In the genomic region with DNA sequence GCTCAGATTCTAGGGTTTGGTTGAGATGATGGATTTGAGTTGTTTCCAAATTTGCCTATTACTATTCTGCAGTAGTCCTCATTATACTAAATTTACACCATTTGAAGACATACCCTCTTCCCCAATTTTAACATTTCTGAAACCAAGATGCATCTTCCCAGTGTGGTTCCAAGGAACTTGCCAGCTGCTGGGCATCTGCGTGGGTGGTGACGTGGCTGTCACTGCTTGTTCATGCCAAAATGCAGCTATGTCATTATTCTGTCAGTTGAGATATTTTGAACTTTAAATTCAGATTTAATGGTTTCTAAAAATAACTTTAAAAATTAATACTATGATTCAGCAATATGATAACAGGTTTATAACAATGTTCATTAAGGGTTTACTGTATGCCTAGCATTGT, we compare ENCODE assay signal across 9 cellular contexts. TPM values are rescaled to one million over a fixed set of nuclear protein-coding genes. Genes with fewer than 3 reads are reported as not detected.
DNase-seq lines count a peak whose midpoint lies in the region; ATAC-seq, FAIRE-seq and TF ChIP-seq lines count a peak whose summit lies in the region.
"Had no signal": no experiment of that assay in that cellular context is flagged by ENCODE, and none has a peak within 500 bp of the region (broad histone marks: within the 10 kb centered on the region; RNA-seq: fewer than 3 reads in every experiment).

No MANE protein-coding gene starts in this region.

- H3K4me3 ChIP-seq in HepG2 (replicated peaks in 1 of 3; ENCODE audit: insufficient read depth in 1 of 3, low read depth in 2 of 3, low read length in 3 of 3) (peak overlapping the region; percentile 84 to 95 (median 85)), right lobe of liver (no peak overlapping the region), astrocyte of the cerebellum (ENCODE audit: low read depth, low read length) (peak overlapping the region; percentile 57), mesodermal cell (ENCODE audit: extremely low read depth, insufficient read depth, low read length, poor library complexity, severe bottlenecking) (peak overlapping the region; percentile 60)

- no peak for FAIRE-seq in HepG2 (lab: Jason Lieb, UNC)

- H3K27ac ChIP-seq in HepG2 (ENCODE audit: extremely low read length, insufficient read depth, low read length) (no peak overlapping the region), right lobe of liver (no peak overlapping the region), mesodermal cell (ENCODE audit: low read depth, low read length, severe bottlenecking) (no peak overlapping the region)

- peak overlapping the region; percentile 78; the same call in 1 of the 2 replicates for H3K9ac ChIP-seq in HepG2 (ENCODE audit: insufficient read depth, low read depth, low read length)

- in situ Hi-C loops in HepG2 (cut with HindIII; ENCODE audit: extremely low pct_ligation_motif_present, low pct_unique_long_range_greater_than_20kb): no loop called here
- in situ Hi-C loops in astrocyte of the cerebellum (cut with HindIII; ENCODE audit: low sequenced_read_pairs): no loop called here

- H3K36me3 ChIP-seq in HepG2 (replicated peaks in 1 of 2; ENCODE audit: control insufficient read depth in 1 of 2, insufficient read depth in 2 of 2, low read length in 2 of 2) (peaks cover 2 to 14% of the 10 kb centered on the region in 2 experiments; a peak in 1 of 5 replicates), right lobe of liver (no peaks in the 10 kb centered on the region), mesodermal cell (ENCODE audit: control insufficient read depth, insufficient read depth, low read length) (peaks cover 25% of the 10 kb centered on the region)
- H3K36me3 ChIP-seq: uterus had no signal

- TF ChIP-seq EP300 in HepG2 (IDR thresholded peaks at IDR 0.05; ENCODE audit: low read depth in 2 of 2, low read length in 2 of 2) (no peak), HepG2 (CRISPR knock-in tag; IDR thresholded peaks at IDR 0.05; ENCODE audit: borderline replicate concordance) (no peak)

- TF ChIP-seq RAD21 in HepG2 (CRISPR knock-in tag; IDR thresholded peaks at IDR 0.05): no peak

- H2AFZ ChIP-seq in HepG2 (ENCODE audit: low read length): no peak overlapping the region

- H3K79me2 ChIP-seq in HepG2 (ENCODE audit: insufficient read depth, low read length): peaks cover 5% of the 10 kb centered on the region

- TSS peak; percentile 60 for BruUV-seq in HepG2 (replicated peaks; lab: Mats Ljungman, UMichigan)

- ATAC-seq in HepG2 (no peak), right lobe of liver (no peak), HG02870 (IDR thresholded peaks at IDR 0.05; ENCODE audit: unreplicated experiment) (no peak), HG02973 (IDR thresholded peaks at IDR 0.05; ENCODE audit: unreplicated experiment) (no peak), HG02884 (IDR thresholded peaks at IDR 0.05; ENCODE audit: unreplicated experiment) (no peak), HG03108 (IDR thresholded peaks at IDR 0.05; ENCODE audit: unreplicated experiment) (no peak)

- 98% methylated on average over 2 of the region's 2 CpGs for WGBS in HepG2 (ENCODE audit: low lambda C conversion rate)
- 35% methylated on average over 2 of the region's 2 CpGs for WGBS in right lobe of liver (ENCODE audit: insufficient coverage, low coverage, low lambda C conversion rate, missing lambda C conversion rate)
- WGBS in mesodermal cell (ENCODE audit: insufficient coverage in 2 of 2), 2 experiments: 100% methylated on average over 1 of the region's 2 CpGs; no CpG with 5 or more reads in 1 of the 2 experiments

- DNase-seq in HepG2 (ENCODE audit: low spot score): no peak
- no peak for DNase-seq in right lobe of liver
- DNase-seq in astrocyte of the cerebellum (ENCODE audit: low read depth): no peak

- CTCF ChIA-PET in HepG2 (lab: Yijun Ruan, JAX; ENCODE audit: low intra/inter-chr PET ratio, low total read pairs): no interaction called here

- TF ChIP-seq POLR2A in HepG2 (IDR thresholded peaks at IDR 0.05; ENCODE audit: insufficient read depth in 1 of 2, low read depth in 2 of 2, low read length in 2 of 2) (no peak), right lobe of liver (IDR thresholded peaks at IDR 0.05) (no peak)

- no peaks in the 10 kb centered on the region for H4K20me1 ChIP-seq in HepG2 (ENCODE audit: insufficient read depth, low read length)

- TF ChIP-seq CTCF in HepG2 (CRISPR knock-in tag; IDR thresholded peaks at IDR 0.05): no peak
- no peak for TF ChIP-seq CTCF in right lobe of liver (IDR thresholded peaks at IDR 0.05)
- TF ChIP-seq CTCF in astrocyte of the cerebellum (IDR thresholded peaks at IDR 0.05; ENCODE audit: low read depth, low read length, missing control alignments): no peak

- intact Hi-C loops in HepG2 (cut with micrococcal nuclease; ENCODE audit: unreplicated experiment) (no loop called here), right lobe of liver (cut with DNase I) (no loop called here)

- H3K27me3 ChIP-seq in HepG2 (ENCODE audit: control insufficient read depth in 1 of 2, insufficient read depth in 2 of 2, low read length in 2 of 2): peaks cover 0 to 3% of the 10 kb centered on the region in 2 experiments; a peak in 1 of 5 replicates
- H3K27me3 ChIP-seq in right lobe of liver: no peaks in the 10 kb centered on the region
- H3K27me3 ChIP-seq: uterus had no signal

- H3K4me1 ChIP-seq in HepG2 (ENCODE audit: insufficient read depth, low read length) (peaks cover 15% of the 10 kb centered on the region), right lobe of liver (peaks cover 0 to 8% (median 0%) of the 10 kb centered on the region in 4 donors), mesodermal cell (ENCODE audit: control insufficient read depth, insufficient read depth, low read length, poor library complexity, severe bottlenecking) (no peaks in the 10 kb centered on the region)
- H3K4me1 ChIP-seq: uterus had no signal

- POLR2A ChIA-PET in HepG2 (lab: Yijun Ruan, JAX): no interaction called here

- H3K4me2 ChIP-seq in HepG2 (ENCODE audit: low read depth, low read length): peak overlapping the region; percentile 97

- peaks cover 23% of the 10 kb centered on the region for H3K9me3 ChIP-seq in HepG2 (ENCODE audit: low read length)
- H3K9me3 ChIP-seq in right lobe of liver: peaks cover 0 to 11% (median 0%) of the 10 kb centered on the region in 4 donors
- H3K9me3 ChIP-seq in mesodermal cell (ENCODE audit: control insufficient read depth, low read length): peaks cover 2% of the 10 kb centered on the region

RNA-seq across cellular contexts. Expression of gene ZFP69, which starts 1.2 kb away (rescaled TPM):
- total RNA-seq in HepG2 (2016; rRNA removed; fragmentation: Illumina TruSeq; extraction: Trizol): 5.6 and 6.3 TPM in 2 replicates
- total RNA-seq in HepG2 (2016; cell fraction: cytosol; rRNA removed; fragmentation: Illumina TruSeq; extraction: Trizol; ENCODE audit: low read depth): 0.71 and 1.5 TPM in 2 replicates
- 5.6 and 5.8 TPM in 2 replicates for total RNA-seq in HepG2 (2016; cell fraction: insoluble cytoplasmic fraction; rRNA removed; fragmentation: Illumina TruSeq; extraction: Trizol)
- total RNA-seq in HepG2 (2016; cell fraction: membrane; rRNA removed; fragmentation: Illumina TruSeq; extraction: Trizol): 4.8 and 4.9 TPM in 2 replicates
- 3.6 and 5.3 TPM in 2 replicates for total RNA-seq in HepG2 (2016; cell fraction: nucleus; rRNA removed; fragmentation: Illumina TruSeq; extraction: Trizol)
- polyA plus RNA-seq in HepG2 (2011; rRNA removed): 2.1 and 2.6 TPM in 2 replicates
- 1.2 and 1.6 TPM in 2 replicates for polyA plus RNA-seq in HepG2 (2011; cell fraction: cytosol; rRNA removed)
- polyA plus RNA-seq in HepG2 (2011; cell fraction: nucleus; rRNA removed): 2.0 and 2.3 TPM in 2 replicates
- 2.9 and 4.7 TPM in 2 replicates for polyA plus RNA-seq in HepG2 (2012)
- 0.98 and 1.1 TPM in 2 replicates for polyA plus RNA-seq in HepG2 (2016; cell fraction: cytosol; fragmentation: Illumina TruSeq; extraction: Trizol; ENCODE audit: low read depth)
- polyA plus RNA-seq in HepG2 (2016; cell fraction: insoluble cytoplasmic fraction; fragmentation: Illumina TruSeq; extraction: Trizol; ENCODE audit: low read depth): 6.0 and 6.1 TPM in 2 replicates
- polyA plus RNA-seq in HepG2 (2016; cell fraction: membrane; fragmentation: Illumina TruSeq; extraction: Trizol; ENCODE audit: low read depth): 2.6 and 2.9 TPM in 2 replicates
- 9.6 and 10.4 TPM in 2 replicates for polyA plus RNA-seq in HepG2 (2016; cell fraction: nucleus; fragmentation: Illumina TruSeq; extraction: Trizol; ENCODE audit: insufficient read depth, low read depth)
- polyA minus RNA-seq in HepG2 (2011; rRNA and poly(A)+ RNA removed; ENCODE audit: low replicate concordance): 1.2 TPM in 1 of 2 replicates, not detected in the other
- polyA minus RNA-seq in HepG2 (2011; cell fraction: cytosol; rRNA and poly(A)+ RNA removed): 1.4 and 1.5 TPM in 2 replicates
- polyA minus RNA-seq in HepG2 (2011; cell fraction: nucleus; rRNA and poly(A)+ RNA removed): 3.5 and 5.0 TPM in 2 replicates
- 1 to 10 TPM in 5 of 6 experiments, under 1 TPM in 1; 0.88 to 2.2 (median 1.5) TPM for total RNA-seq in right lobe of liver
- polyA plus RNA-seq in mesodermal cell (2013, experiment 1 of 2): 3.7 TPM
- polyA plus RNA-seq in mesodermal cell (2013, experiment 2 of 2): 3.7 TPM

RNA-seq across cellular contexts. Expression of gene ZFP69B, which starts 28.0 kb away (rescaled TPM):
- total RNA-seq in HepG2 (2016; rRNA removed; fragmentation: Illumina TruSeq; extraction: Trizol): 7.7 and 10.8 TPM in 2 replicates
- total RNA-seq in HepG2 (2016; cell fraction: cytosol; rRNA removed; fragmentation: Illumina TruSeq; extraction: Trizol; ENCODE audit: low read depth): 1.2 and 2.3 TPM in 2 replicates
- total RNA-seq in HepG2 (2016; cell fraction: insoluble cytoplasmic fraction; rRNA removed; fragmentation: Illumina TruSeq; extraction: Trizol): 7.8 and 10.0 TPM in 2 replicates
- total RNA-seq in HepG2 (2016; cell fraction: membrane; rRNA removed; fragmentation: Illumina TruSeq; extraction: Trizol): 6.5 and 6.8 TPM in 2 replicates
- 7.1 TPM in 2 replicates for total RNA-seq in HepG2 (2016; cell fraction: nucleus; rRNA removed; fragmentation: Illumina TruSeq; extraction: Trizol)
- polyA plus RNA-seq in HepG2 (2011; rRNA removed): 4.6 and 4.9 TPM in 2 replicates
- polyA plus RNA-seq in HepG2 (2011; cell fraction: cytosol; rRNA removed): 2.2 and 3.9 TPM in 2 replicates
- polyA plus RNA-seq in HepG2 (2011; cell fraction: nucleus; rRNA removed): 2.4 and 3.6 TPM in 2 replicates
- 6.1 and 7.8 TPM in 2 replicates for polyA plus RNA-seq in HepG2 (2012)
- 1.3 and 1.9 TPM in 2 replicates for polyA plus RNA-seq in HepG2 (2016; cell fraction: cytosol; fragmentation: Illumina TruSeq; extraction: Trizol; ENCODE audit: low read depth)
- polyA plus RNA-seq in HepG2 (2016; cell fraction: insoluble cytoplasmic fraction; fragmentation: Illumina TruSeq; extraction: Trizol; ENCODE audit: low read depth): 8.4 and 8.8 TPM in 2 replicates
- polyA plus RNA-seq in HepG2 (2016; cell fraction: membrane; fragmentation: Illumina TruSeq; extraction: Trizol; ENCODE audit: low read depth): 3.3 and 3.5 TPM in 2 replicates
- polyA plus RNA-seq in HepG2 (2016; cell fraction: nucleus; fragmentation: Illumina TruSeq; extraction: Trizol; ENCODE audit: insufficient read depth, low read depth): 7.3 and 8.2 TPM in 2 replicates
- 0.75 and 2.9 TPM in 2 replicates for polyA minus RNA-seq in HepG2 (2011; rRNA and poly(A)+ RNA removed; ENCODE audit: low replicate concordance)
- polyA minus RNA-seq in HepG2 (2011; cell fraction: cytosol; rRNA and poly(A)+ RNA removed): 4.3 and 5.0 TPM in 2 replicates
- 11.3 and 17.8 TPM in 2 replicates for polyA minus RNA-seq in HepG2 (2011; cell fraction: nucleus; rRNA and poly(A)+ RNA removed)
- 1 to 10 TPM in 3 of 6 experiments, under 1 TPM in 3; 0.14 to 1.5 (median 0.87) TPM for total RNA-seq in right lobe of liver
- 4.8 TPM for polyA plus RNA-seq in mesodermal cell (2013, experiment 1 of 2)
- polyA plus RNA-seq in mesodermal cell (2013, experiment 2 of 2): 5.0 TPM

RNA-seq across cellular contexts. Expression of gene EXO5, which starts 30.3 kb away (rescaled TPM):
- total RNA-seq in HepG2 (2016; rRNA removed; fragmentation: Illumina TruSeq; extraction: Trizol) (20.5 and 29.6 TPM in 2 replicates), right lobe of liver (1 to 10 TPM; 2.5 to 7.7 (median 3.9) TPM)
- total RNA-seq in HepG2 (2016; cell fraction: cytosol; rRNA removed; fragmentation: Illumina TruSeq; extraction: Trizol; ENCODE audit: low read depth): 11.4 and 12.7 TPM in 2 replicates
- total RNA-seq in HepG2 (2016; cell fraction: insoluble cytoplasmic fraction; rRNA removed; fragmentation: Illumina TruSeq; extraction: Trizol): 20.3 and 25.9 TPM in 2 replicates
- 17.4 and 20.4 TPM in 2 replicates for total RNA-seq in HepG2 (2016; cell fraction: membrane; rRNA removed; fragmentation: Illumina TruSeq; extraction: Trizol)
- 13.8 and 19.7 TPM in 2 replicates for total RNA-seq in HepG2 (2016; cell fraction: nucleus; rRNA removed; fragmentation: Illumina TruSeq; extraction: Trizol)
- 7.4 and 9.9 TPM in 2 replicates for polyA plus RNA-seq in HepG2 (2011; rRNA removed)
- polyA plus RNA-seq in HepG2 (2011; cell fraction: cytosol; rRNA removed): 6.0 and 7.8 TPM in 2 replicates
- polyA plus RNA-seq in HepG2 (2011; cell fraction: nucleus; rRNA removed): 12.7 and 15.3 TPM in 2 replicates
- polyA plus RNA-seq in HepG2 (2012): 10.0 and 11.0 TPM in 2 replicates
- polyA plus RNA-seq in HepG2 (2016; cell fraction: cytosol; fragmentation: Illumina TruSeq; extraction: Trizol; ENCODE audit: low read depth): 2.0 TPM in 2 replicates
- polyA plus RNA-seq in HepG2 (2016; cell fraction: insoluble cytoplasmic fraction; fragmentation: Illumina TruSeq; extraction: Trizol; ENCODE audit: low read depth): 22.8 and 23.7 TPM in 2 replicates
- polyA plus RNA-seq in HepG2 (2016; cell fraction: membrane; fragmentation: Illumina TruSeq; extraction: Trizol; ENCODE audit: low read depth): 4.2 and 4.4 TPM in 2 replicates
- 25.6 and 29.3 TPM in 2 replicates for polyA plus RNA-seq in HepG2 (2016; cell fraction: nucleus; fragmentation: Illumina TruSeq; extraction: Trizol; ENCODE audit: insufficient read depth, low read depth)
- polyA minus RNA-seq in HepG2 (2011; rRNA and poly(A)+ RNA removed; ENCODE audit: low replicate concordance): 6.6 and 10.1 TPM in 2 replicates
- 4.1 and 6.1 TPM in 2 replicates for polyA minus RNA-seq in HepG2 (2011; cell fraction: cytosol; rRNA and poly(A)+ RNA removed)
- 12.4 and 14.7 TPM in 2 replicates for polyA minus RNA-seq in HepG2 (2011; cell fraction: nucleus; rRNA and poly(A)+ RNA removed)
- polyA plus RNA-seq in mesodermal cell (2013, experiment 1 of 2): 7.5 TPM
- polyA plus RNA-seq in mesodermal cell (2013, experiment 2 of 2): 5.4 TPM

RNA-seq across cellular contexts. Expression of gene ZNF684, which starts 53.2 kb away (rescaled TPM):
- total RNA-seq in HepG2 (2016; rRNA removed; fragmentation: Illumina TruSeq; extraction: Trizol) (15.2 and 18.8 TPM in 2 replicates), right lobe of liver (10 to 100 TPM in 2 of 6 experiments, 1 to 10 TPM in 4; 6.0 to 11.0 (median 8.6) TPM)
- 3.7 and 4.1 TPM in 2 replicates for total RNA-seq in HepG2 (2016; cell fraction: cytosol; rRNA removed; fragmentation: Illumina TruSeq; extraction: Trizol; ENCODE audit: low read depth)
- total RNA-seq in HepG2 (2016; cell fraction: insoluble cytoplasmic fraction; rRNA removed; fragmentation: Illumina TruSeq; extraction: Trizol): 12.6 and 19.3 TPM in 2 replicates
- 7.5 and 8.9 TPM in 2 replicates for total RNA-seq in HepG2 (2016; cell fraction: membrane; rRNA removed; fragmentation: Illumina TruSeq; extraction: Trizol)
- total RNA-seq in HepG2 (2016; cell fraction: nucleus; rRNA removed; fragmentation: Illumina TruSeq; extraction: Trizol): 8.7 and 15.6 TPM in 2 replicates
- polyA plus RNA-seq in HepG2 (2011; rRNA removed): 6.3 and 6.5 TPM in 2 replicates
- 4.2 and 4.9 TPM in 2 replicates for polyA plus RNA-seq in HepG2 (2011; cell fraction: cytosol; rRNA removed)
- polyA plus RNA-seq in HepG2 (2011; cell fraction: nucleus; rRNA removed): 5.2 and 7.7 TPM in 2 replicates
- polyA plus RNA-seq in HepG2 (2012): 5.0 and 7.1 TPM in 2 replicates
- 0.60 and 0.77 TPM in 2 replicates for polyA plus RNA-seq in HepG2 (2016; cell fraction: cytosol; fragmentation: Illumina TruSeq; extraction: Trizol; ENCODE audit: low read depth)
- polyA plus RNA-seq in HepG2 (2016; cell fraction: insoluble cytoplasmic fraction; fragmentation: Illumina TruSeq; extraction: Trizol; ENCODE audit: low read depth): 10.5 and 10.8 TPM in 2 replicates
- polyA plus RNA-seq in HepG2 (2016; cell fraction: membrane; fragmentation: Illumina TruSeq; extraction: Trizol; ENCODE audit: low read depth): 1.4 and 1.5 TPM in 2 replicates
- polyA plus RNA-seq in HepG2 (2016; cell fraction: nucleus; fragmentation: Illumina TruSeq; extraction: Trizol; ENCODE audit: insufficient read depth, low read depth): 14.7 and 15.9 TPM in 2 replicates
- 1.1 and 4.1 TPM in 2 replicates for polyA minus RNA-seq in HepG2 (2011; rRNA and poly(A)+ RNA removed; ENCODE audit: low replicate concordance)
- 4.4 and 6.0 TPM in 2 replicates for polyA minus RNA-seq in HepG2 (2011; cell fraction: cytosol; rRNA and poly(A)+ RNA removed)
- 6.6 and 17.4 TPM in 2 replicates for polyA minus RNA-seq in HepG2 (2011; cell fraction: nucleus; rRNA and poly(A)+ RNA removed)
- polyA plus RNA-seq in mesodermal cell (2013, experiment 1 of 2): 5.1 TPM
- polyA plus RNA-seq in mesodermal cell (2013, experiment 2 of 2): 5.6 TPM

Comparison
In these comparisons a context has a peak if more than half of its experiments do, and no peak if none do; other contexts are left out.
1. H3K4me3 ChIP-seq: peak in HepG2 (3 of 3), astrocyte of the cerebellum (single experiment) and mesodermal cell (single experiment); none in right lobe of liver (0 of 3).